ENCODE assay signal across 10 cellular contexts in genomic region chr12:123126294-123127144, GRCh38. TPM values are rescaled to one million over a fixed set of nuclear protein-coding genes. Genes with fewer than 3 reads are reported as not detected.
DNase-seq lines count a peak whose midpoint lies in the region; ATAC-seq and TF ChIP-seq lines count a peak whose summit lies in the region.
"Had no signal": no experiment of that assay in that cellular context is flagged by ENCODE, and none has a peak within 500 bp of the region (broad histone marks: within the 10 kb centered on the region; RNA-seq: fewer than 3 reads in every experiment).

No MANE protein-coding gene starts in this region.

- no peak for TF ChIP-seq POLR2A in uterus (IDR thresholded peaks at IDR 0.05)

- peaks cover 0 to 7% of the 10 kb centered on the region in 2 donors for H3K4me1 ChIP-seq in ascending aorta
- H3K4me1 ChIP-seq in uterus, result no peaks in the 10 kb centered on the region

- intact Hi-C loops in ascending aorta (cut with DNase I) (no loop called here), uterus (cut with DNase I; ENCODE audit: low total_unique reads) (no loop called here)

- H3K9me3 ChIP-seq in ascending aorta (no peaks in the 10 kb centered on the region), uterus (no peaks in the 10 kb centered on the region)

- peak overlapping the region; percentile 20 to 34 for H3K27ac ChIP-seq in ascending aorta
- no peak overlapping the region for H3K27ac ChIP-seq in uterus
- H3K27ac ChIP-seq: C4-2B had no signal

- no peaks in the 10 kb centered on the region for H3K36me3 ChIP-seq in ascending aorta
- H3K36me3 ChIP-seq in kidney epithelial cell (ENCODE audit: control insufficient read depth, insufficient read depth, low read length), result no peaks in the 10 kb centered on the region
- no peaks in the 10 kb centered on the region for H3K36me3 ChIP-seq in uterus

- DNase-seq in NOMO-1 treated with DMSO at 0.1 percent for 48 hours (lab: John Stamatoyannopoulos, UW; ENCODE audit: unreplicated experiment) (peak; percentile 40), NOMO-1 (lab: John Stamatoyannopoulos, UW; ENCODE audit: unreplicated experiment in 2 of 2) (no peak), ascending aorta (ENCODE audit: low spot score in 2 of 2) (peak in 1 of 2 donors; percentile 83), kidney epithelial cell (ENCODE audit: low read depth) (peak; percentile 98), uterus (peak; percentile 47 to 68)
- DNase-seq: NCI-H524 treated with DMSO at 0.1 percent for 48 hours had no signal

- H3K27me3 ChIP-seq in ascending aorta (no peaks in the 10 kb centered on the region), kidney epithelial cell (ENCODE audit: control insufficient read depth, insufficient read depth, low read length) (no peaks in the 10 kb centered on the region), uterus (no peaks in the 10 kb centered on the region)

- no peak for ATAC-seq in HG03039 (IDR thresholded peaks at IDR 0.05; ENCODE audit: unreplicated experiment)
- ATAC-seq in HG02885 (IDR thresholded peaks at IDR 0.05; ENCODE audit: poor library complexity, unreplicated experiment), result no peak
- no peak for ATAC-seq in GM19395 (IDR thresholded peaks at IDR 0.05; ENCODE audit: unreplicated experiment)

- H3K4me3 ChIP-seq in ascending aorta, result no peak overlapping the region
- H3K4me3 ChIP-seq in kidney epithelial cell (ENCODE audit: low read depth, low read length), result no peak overlapping the region
- no peak overlapping the region for H3K4me3 ChIP-seq in uterus

- TF ChIP-seq CTCF in ascending aorta (IDR thresholded peaks at IDR 0.05), result no peak
- TF ChIP-seq CTCF in kidney epithelial cell (IDR thresholded peaks at IDR 0.05; ENCODE audit: insufficient read depth, low read length, poor library complexity, severe bottlenecking), result peak; percentile 26
- no peak for TF ChIP-seq CTCF in uterus (IDR thresholded peaks at IDR 0.05)

RNA-seq across cellular contexts. Expression of gene PITPNM2, which starts 24.4 kb away (rescaled TPM):
- 8.4 TPM for total RNA-seq in ascending aorta
- total RNA-seq in kidney epithelial cell, result 5.2 and 5.7 TPM in 2 replicates
- 10 to 100 TPM in 1 of 4 donors, 1 to 10 TPM in 2, under 1 TPM in 1; 0.59 to 35.1 (median 4.2) TPM for total RNA-seq in uterus

Comparison
In these comparisons a context has a peak if more than half of its experiments do, and no peak if none do; other contexts are left out.
1. DNase-seq: peak in NOMO-1 treated with DMSO at 0.1 percent for 48 hours (single experiment), kidney epithelial cell (single experiment) and uterus (2 of 2); none in NOMO-1 (0 of 2).
2. H3K27ac ChIP-seq: peak in ascending aorta (2 of 2); none in uterus (0 of 2).